In the genomic region with DNA sequence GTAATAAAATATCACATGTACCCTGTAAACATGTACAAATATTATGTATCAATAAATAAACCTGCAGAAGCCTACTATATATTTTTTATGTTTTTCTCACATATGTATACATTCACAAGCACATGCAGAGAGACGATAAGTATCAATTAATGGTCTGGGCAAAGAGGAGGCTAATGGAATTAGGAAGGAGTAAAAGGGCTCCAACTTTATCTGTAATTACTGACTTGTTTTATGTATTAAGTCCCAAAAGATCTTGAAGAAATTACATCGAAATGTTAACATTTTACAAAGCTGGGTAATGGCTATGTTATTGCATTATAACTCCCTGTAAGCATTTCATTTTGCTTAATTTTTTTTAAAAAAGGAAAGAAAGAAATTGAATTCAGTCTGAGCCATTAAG, we compare ENCODE assay signal across 27 cellular contexts.
"Had no signal": no experiment of that assay in that cellular context is flagged by ENCODE, and none has a peak within 500 bp of the region (broad histone marks: within the 10 kb centered on the region; RNA-seq: fewer than 3 reads in every experiment).

No MANE protein-coding gene starts in this region.

- FAIRE-seq: islet of Langerhans, keratinocyte had no signal

- H3K27ac ChIP-seq: coronary artery, epithelial cell of prostate, esophagus squamous epithelium, gastrocnemius medialis, heart right ventricle, left lung, lower lobe of right lung had no signal

- H3K4me1 ChIP-seq: esophagus squamous epithelium, gastrocnemius medialis, heart right ventricle, lower lobe of right lung had no signal

- H3K27me3 ChIP-seq: dorsolateral prefrontal cortex, esophagus squamous epithelium, gastrocnemius medialis had no signal

- H3K4me3 ChIP-seq: coronary artery, dorsolateral prefrontal cortex, esophagus squamous epithelium, gastrocnemius medialis, heart right ventricle, left lung, lower lobe of right lung, mucosa of descending colon had no signal

- H3K9me3 ChIP-seq: gastrocnemius medialis had no signal

- H3K27ac Mint-ChIP-seq: effector memory CD8-positive, alpha-beta T cell; endodermal cell; naive B cell; naive thymus-derived CD8-positive, alpha-beta T cell had no signal

- H3K4me3 Mint-ChIP-seq: effector memory CD8-positive, alpha-beta T cell; endodermal cell; naive B cell; naive thymus-derived CD8-positive, alpha-beta T cell had no signal

- H3K36me3 ChIP-seq: gastrocnemius medialis, heart right ventricle, left lung, lower lobe of right lung had no signal

- H3K36me3 Mint-ChIP-seq: naive B cell; naive thymus-derived CD8-positive, alpha-beta T cell had no signal

- H3K4me1 Mint-ChIP-seq: endodermal cell; naive B cell; naive thymus-derived CD8-positive, alpha-beta T cell had no signal

- ATAC-seq: effector memory CD8-positive, alpha-beta T cell; esophagus mucosa; gastrocnemius medialis; heart right ventricle; left cardiac atrium; left lung; left ventricle myocardium superior; lower lobe of right lung; mucosa of descending colon; naive thymus-derived CD8-positive, alpha-beta T cell had no signal

- H3K27me3 Mint-ChIP-seq: effector memory CD8-positive, alpha-beta T cell; naive B cell; naive thymus-derived CD8-positive, alpha-beta T cell had no signal

- DNase-seq: dermis blood vessel endothelial cell; dorsolateral prefrontal cortex; effector CD8-positive, alpha-beta T cell; effector memory CD8-positive, alpha-beta T cell; endodermal cell; erythroblast; esophagus squamous epithelium; foreskin fibroblast; foreskin melanocyte; gastrocnemius medialis; glutamatergic neuron; head of caudate nucleus; heart right ventricle; hippocampal formation; left cardiac atrium; left lung; left ventricle myocardium superior; lower lobe of right lung; mesendoderm; mucosa of descending colon; naive B cell; naive thymus-derived CD8-positive, alpha-beta T cell had no signal
